ENCODE assay signal across 1 cellular context in genomic region chr17:82361885-82362633, GRCh38.
TF ChIP-seq lines count a peak whose summit lies in the region.

No MANE protein-coding gene starts in this region.

TF ChIP-seq in H1, 55 proteins besides CTCF, POLR2A, EP300 and RAD21:
- TF ChIP-seq POLR2AphosphoS5 (IDR thresholded peaks at IDR 0.05; ENCODE audit: low read depth, low read length) (no peak), EZH2 (IDR thresholded peaks at IDR 0.05; ENCODE audit: low read depth, low read length, severe bottlenecking) (no peak), BRCA1 (IDR thresholded peaks at IDR 0.05; ENCODE audit: low read depth, low read length) (no peak), JUN (IDR thresholded peaks at IDR 0.05; ENCODE audit: low read depth, low read length) (no peak), POU5F1 (IDR thresholded peaks at IDR 0.05; ENCODE audit: low read depth, low read length) (no peak), SIRT6 (IDR thresholded peaks at IDR 0.05; ENCODE audit: low read length) (no peak)
TF ChIP-seq in H1: peak in this region for 0.
